ENCODE assay signal across 8 cellular contexts in the genomic region with DNA sequence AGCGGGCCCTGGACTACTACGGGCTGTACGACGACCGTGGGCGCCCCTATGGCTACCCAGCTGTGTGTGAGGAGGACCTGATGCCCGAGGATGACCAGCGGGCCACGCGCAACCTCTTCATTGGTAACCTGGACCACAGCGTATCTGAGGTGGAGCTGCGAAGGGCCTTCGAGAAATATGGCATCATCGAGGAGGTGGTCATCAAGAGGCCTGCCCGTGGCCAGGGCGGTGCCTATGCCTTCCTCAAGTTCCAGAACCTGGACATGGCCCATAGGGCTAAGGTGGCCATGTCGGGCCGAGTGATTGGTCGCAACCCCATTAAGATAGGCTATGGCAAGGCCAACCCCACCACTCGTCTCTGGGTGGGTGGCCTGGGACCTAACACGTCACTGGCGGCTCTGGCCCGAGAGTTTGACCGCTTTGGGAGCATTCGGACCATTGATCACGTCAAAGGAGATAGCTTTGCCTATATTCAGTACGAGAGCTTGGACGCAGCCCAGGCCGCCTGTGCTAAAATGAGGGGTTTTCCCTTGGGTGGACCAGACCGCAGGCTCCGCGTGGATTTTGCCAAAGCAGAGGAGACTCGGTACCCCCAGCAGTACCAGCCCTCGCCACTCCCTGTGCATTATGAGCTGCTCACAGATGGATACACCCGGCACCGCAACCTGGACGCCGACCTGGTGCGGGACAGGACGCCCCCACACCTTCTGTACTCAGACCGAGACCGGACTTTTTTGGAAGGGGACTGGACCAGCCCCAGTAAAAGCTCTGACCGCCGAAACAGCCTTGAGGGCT. TPM values are rescaled to one million over a fixed set of nuclear protein-coding genes. Genes with fewer than 3 reads are reported as not detected.
DNase-seq lines count a peak whose midpoint lies in the region; ATAC-seq and TF ChIP-seq lines count a peak whose summit lies in the region.

No MANE protein-coding gene starts in this region.

- H3K4me3 ChIP-seq in HFF-Myc (replicated peaks; ENCODE audit: low read depth, low read length) = peak overlapping the region; percentile 66
- peak overlapping the region; percentile 90 for H3K4me3 ChIP-seq in hepatocyte
- H3K4me3 ChIP-seq in skin epidermis = peak overlapping the region; percentile 54 to 84 (median 76)

- ATAC-seq in HG03135 (IDR thresholded peaks at IDR 0.05; ENCODE audit: unreplicated experiment) (no peak), HG03139 (IDR thresholded peaks at IDR 0.05; ENCODE audit: unreplicated experiment) (no peak)

- H3K27ac ChIP-seq in hepatocyte = peak overlapping the region; percentile 99
- peak overlapping the region in 19 of 21 experiments; percentile 79 to 98 (median 93) for H3K27ac ChIP-seq in skin epidermis

- H3K79me2 ChIP-seq in hepatocyte = peaks cover 58% of the 10 kb centered on the region

- H4K20me1 ChIP-seq in hepatocyte (ENCODE audit: insufficient read depth, poor library complexity, severe bottlenecking) = peaks cover 60% of the 10 kb centered on the region

- H3K4me1 Mint-ChIP-seq in activated T-helper 2 cell treated with anti-CD3 and anti-CD28 coated beads, Interferon-gamma antibody, Interleukin-2, Interleukin-4, amounts not matched to agents 10 μg/mL and 5 μg/mL and 100 μg/mL, durations not matched to agents 14 hours and 24 hours and 36 hours (ENCODE audit: low read depth) = peaks cover 52% of the 10 kb centered on the region

- no peaks in the 10 kb centered on the region for H3K27me3 Mint-ChIP-seq in activated T-helper 2 cell treated with anti-CD3 and anti-CD28 coated beads, Interferon-gamma antibody, Interleukin-2, Interleukin-4, amounts not matched to agents 10 μg/mL and 5 μg/mL and 100 μg/mL, durations not matched to agents 14 hours and 24 hours and 36 hours (ENCODE audit: low read depth)

- no peaks in the 10 kb centered on the region for H3K9me3 ChIP-seq in hepatocyte (ENCODE audit: low read depth)

- H3K36me3 Mint-ChIP-seq in activated T-helper 2 cell treated with anti-CD3 and anti-CD28 coated beads, Interferon-gamma antibody, Interleukin-2, Interleukin-4, amounts not matched to agents 10 μg/mL and 5 μg/mL and 100 μg/mL, durations not matched to agents 14 hours and 24 hours and 36 hours (ENCODE audit: low read depth) = peaks cover 66% of the 10 kb centered on the region

- peak overlapping the region; percentile 98 for H3K4me2 ChIP-seq in hepatocyte

- peaks cover 3% of the 10 kb centered on the region for H3K36me3 ChIP-seq in hepatocyte (replicated peaks; ENCODE audit: insufficient read depth, low read depth)

- H3K4me3 Mint-ChIP-seq in activated T-helper 2 cell treated with anti-CD3 and anti-CD28 coated beads, Interferon-gamma antibody, Interleukin-2, Interleukin-4, amounts not matched to agents 10 μg/mL and 5 μg/mL and 100 μg/mL, durations not matched to agents 14 hours and 24 hours and 36 hours (ENCODE audit: low read depth) = peak overlapping the region; percentile 82

- peaks cover 48% of the 10 kb centered on the region for H3K4me1 ChIP-seq in hepatocyte (ENCODE audit: insufficient read depth)

- DNase-seq in HFF-Myc (ENCODE audit: extremely low read depth, low read depth) (no peak), hepatocyte (ENCODE audit: low spot score) (no peak), NCI-H524 treated with DMSO at 0.1 percent for 48 hours (lab: John Stamatoyannopoulos, UW) (no peak), iPS-NIHi11 (ENCODE audit: low spot score) (no peak)
- DNase-seq in activated T-helper 2 cell treated with anti-CD3 and anti-CD28 coated beads, Interferon-gamma antibody, Interleukin-2, Interleukin-4, amounts not matched to agents 10 μg/mL and 5 μg/mL and 100 μg/mL, durations not matched to agents 14 hours and 24 hours and 36 hours (ENCODE audit: low spot score) = no peak

- TF ChIP-seq CTCF in HFF-Myc (IDR thresholded peaks at IDR 0.05; ENCODE audit: low read depth, low read length, missing control alignments) = no peak
- TF ChIP-seq CTCF in hepatocyte (IDR thresholded peaks at IDR 0.05; ENCODE audit: poor library complexity) = no peak

- no peaks in the 10 kb centered on the region for H3K9me3 Mint-ChIP-seq in activated T-helper 2 cell treated with anti-CD3 and anti-CD28 coated beads, Interferon-gamma antibody, Interleukin-2, Interleukin-4, amounts not matched to agents 10 μg/mL and 5 μg/mL and 100 μg/mL, durations not matched to agents 14 hours and 24 hours and 36 hours

- no peak overlapping the region for H2AFZ ChIP-seq in hepatocyte

- H3K27me3 ChIP-seq in hepatocyte = no peaks in the 10 kb centered on the region

- H3K27ac Mint-ChIP-seq in activated T-helper 2 cell treated with anti-CD3 and anti-CD28 coated beads, Interferon-gamma antibody, Interleukin-2, Interleukin-4, amounts not matched to agents 10 μg/mL and 5 μg/mL and 100 μg/mL, durations not matched to agents 14 hours and 24 hours and 36 hours = peak overlapping the region; percentile 83

- 92% methylated on average over 42 of the region's 44 CpGs for WGBS in hepatocyte (ENCODE audit: low lambda C conversion rate, missing lambda C conversion rate)

- intact Hi-C loops in activated T-helper 2 cell treated with anti-CD3 and anti-CD28 coated beads, Interferon-gamma antibody, Interleukin-2, Interleukin-4, amounts not matched to agents 10 μg/mL and 5 μg/mL and 100 μg/mL, durations not matched to agents 14 hours and 24 hours and 36 hours (cut with micrococcal nuclease) = no loop called here

- no peaks in the 10 kb centered on the region for H3K9me2 ChIP-seq in hepatocyte (replicated peaks; ENCODE audit: insufficient read depth)

RNA-seq across cellular contexts. Expression of a gene that starts 1.4 kb away (rescaled TPM):
- 36.1 and 37.4 TPM in 2 replicates for total RNA-seq in activated T-helper 2 cell treated with anti-CD3 and anti-CD28 coated beads, Interferon-gamma antibody, Interleukin-2, Interleukin-4, amounts not matched to agents 10 μg/mL and 5 μg/mL and 100 μg/mL, durations not matched to agents 14 hours and 24 hours and 36 hours
- total RNA-seq in hepatocyte = 28.6 and 31.0 TPM in 2 replicates
- polyA plus RNA-seq in hepatocyte = 30.6 and 33.3 TPM in 2 replicates

RNA-seq across cellular contexts. Expression of a gene that starts 7.4 kb away (rescaled TPM):
- 235 and 238 TPM in 2 replicates for total RNA-seq in activated T-helper 2 cell treated with anti-CD3 and anti-CD28 coated beads, Interferon-gamma antibody, Interleukin-2, Interleukin-4, amounts not matched to agents 10 μg/mL and 5 μg/mL and 100 μg/mL, durations not matched to agents 14 hours and 24 hours and 36 hours
- 173 and 178 TPM in 2 replicates for total RNA-seq in hepatocyte
- polyA plus RNA-seq in hepatocyte = 224 and 225 TPM in 2 replicates
